ENCODE assay signal across 20 cellular contexts in the genomic region with DNA sequence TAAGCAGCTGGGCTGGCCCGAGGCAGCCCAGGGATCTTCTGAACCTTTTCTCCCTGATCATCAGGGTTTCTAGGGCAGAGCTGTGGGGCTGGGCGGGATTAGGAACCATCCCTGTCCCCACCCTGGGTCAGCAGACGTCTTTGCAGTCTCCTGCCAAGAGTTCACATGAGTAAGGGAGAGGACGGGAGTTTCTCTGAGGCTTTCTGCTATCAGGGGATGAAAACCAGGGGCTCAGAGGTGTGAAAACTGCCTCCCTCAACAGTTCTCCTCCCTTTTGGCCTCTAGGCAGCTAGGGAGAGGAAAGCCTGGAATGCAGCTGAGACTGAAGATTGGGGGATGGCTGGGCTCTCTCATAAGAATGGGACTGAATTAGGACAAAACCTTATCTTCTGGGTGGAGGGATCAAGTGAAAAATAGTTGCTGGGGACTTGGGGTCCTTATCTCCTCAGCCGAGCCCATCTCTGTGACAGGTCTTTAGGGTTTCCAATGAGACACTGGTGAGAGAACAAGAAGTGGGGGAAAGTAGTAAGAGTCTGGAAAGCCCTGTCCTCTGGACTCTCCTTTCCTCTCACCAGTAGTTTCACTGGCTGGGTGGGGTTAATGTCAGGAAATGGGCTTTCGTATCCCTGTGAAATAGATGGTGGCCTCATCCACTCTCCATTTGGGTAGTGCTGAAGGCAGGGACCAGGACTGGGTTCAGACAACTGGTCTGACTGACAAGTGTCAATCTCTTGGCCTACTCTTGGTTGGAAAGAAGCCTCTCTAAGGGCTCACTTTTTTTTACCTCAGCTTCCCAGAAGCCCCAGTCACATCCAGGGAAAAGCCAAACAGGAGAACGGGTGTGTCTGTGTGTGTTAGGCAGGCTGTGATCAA. TPM values are rescaled to one million over a fixed set of nuclear protein-coding genes. Genes with fewer than 3 reads are reported as not detected.
DNase-seq lines count a peak whose midpoint lies in the region; ATAC-seq and TF ChIP-seq lines count a peak whose summit lies in the region.
"Had no signal": no experiment of that assay in that cellular context is flagged by ENCODE, and none has a peak within 500 bp of the region (broad histone marks: within the 10 kb centered on the region; RNA-seq: fewer than 3 reads in every experiment).

No MANE protein-coding gene starts in this region.

- no peak overlapping the region for H3K56ac ChIP-seq in mesendoderm (ENCODE audit: low read length)

- BruUV-seq in HCT116 (replicated peaks; lab: Mats Ljungman, UMichigan) = no TSS peak

- no peak overlapping the region for H2BK120ac ChIP-seq in mesendoderm (ENCODE audit: low read depth, low read length)

- no peak overlapping the region for H2BK15ac ChIP-seq in mesendoderm (replicated peaks; ENCODE audit: low read depth)

- no peak for DNase-seq in HCT116 (ENCODE audit: low read depth, low spot score)
- DNase-seq in coronary artery (ENCODE audit: low spot score) = no peak
- DNase-seq in mesendoderm = peak; percentile 85
- DNase-seq in AG08396 (ENCODE audit: low spot score) = no peak
- DNase-seq in NCI-H2227 treated with DMSO at 0.1 percent for 48 hours (lab: John Stamatoyannopoulos, UW) = no peak
- no peak for DNase-seq in omental fat pad (ENCODE audit: low spot score)
- no peak for DNase-seq in RPMI8226
- DNase-seq: activated naive CD4-positive, alpha-beta T cell treated with anti-CD3 and anti-CD28 coated beads, Interleukin-2, amount 50 U/mL, for 16 hours; central memory CD4-positive, alpha-beta T cell; DMS53; hippocampal formation; left colon; natural killer cell; NCI-H1048; WERI-Rb-1 had no signal

- no peaks in the 10 kb centered on the region for H4K20me1 ChIP-seq in HCT116 (ENCODE audit: insufficient read depth)

- POLR2A ChIA-PET in HCT116 (lab: Charles Lee) = interaction anchor here (0.6 to 1.6 kb wide), 2 partner anchors 18 to 97 kb away, joined by 3 read pairs; a partner anchor contains a TSS

- no peak overlapping the region for H2BK5ac ChIP-seq in mesendoderm (ENCODE audit: low read length)

- H3K4me3 ChIP-seq in HCT116 (replicated peaks in 1 of 2; ENCODE audit: low read depth in 1 of 2, low read length in 2 of 2) = no peak overlapping the region
- H3K4me3 ChIP-seq in coronary artery = no peak overlapping the region
- H3K4me3 ChIP-seq in mesendoderm (ENCODE audit: low read length) = no peak overlapping the region
- H3K4me3 ChIP-seq in stomach smooth muscle (ENCODE audit: low read length in 2 of 2) = peak overlapping the region in 1 of 2 donors; percentile 35

- no peak overlapping the region for H3K4ac ChIP-seq in mesendoderm (ENCODE audit: low read depth, low read length)

- H2AK5ac ChIP-seq in mesendoderm (ENCODE audit: low read length) = no peak overlapping the region

- H3K9me3 ChIP-seq in HCT116 (ENCODE audit: control insufficient read depth in 1 of 2, insufficient read depth in 1 of 2, low read depth in 1 of 2, low read length in 2 of 2) (no peaks in the 10 kb centered on the region), stomach smooth muscle (ENCODE audit: control insufficient read depth in 2 of 2, low read length in 2 of 2) (no peaks in the 10 kb centered on the region)

- ATAC-seq in HCT116 (no peak), omental fat pad (ENCODE audit: low FRiP score) (no peak)
- ATAC-seq: left colon; natural killer cell; SK-N-SH treated with all-trans-retinoic acid at 6 μM for 48 hours; stimulated activated memory B cell treated with anti-CD40 and anti-IgM and Interleukin-4, amounts not matched to agents 10 μg/mL and 1 μg/mL and 100 μg/mL, for 72 hours had no signal

- H3K4me2 ChIP-seq in HCT116 (ENCODE audit: low read length) (peak overlapping the region; percentile 86; the same call in 1 of the 2 replicates), mesendoderm (ENCODE audit: low read length) (no peak overlapping the region)

- H4K5ac ChIP-seq in mesendoderm (ENCODE audit: low read length) = no peak overlapping the region

- H3K23ac ChIP-seq in mesendoderm (ENCODE audit: low read length) = no peak overlapping the region

- no peaks in the 10 kb centered on the region for H3K36me3 ChIP-seq in HCT116 (ENCODE audit: control insufficient read depth in 1 of 2, insufficient read depth in 2 of 2, low read length in 2 of 2)
- no peaks in the 10 kb centered on the region for H3K36me3 ChIP-seq in mesendoderm (ENCODE audit: control insufficient read depth, insufficient read depth, low read length)
- H3K36me3 ChIP-seq in stomach smooth muscle (ENCODE audit: control insufficient read depth in 2 of 2, insufficient read depth in 2 of 2, low read length in 2 of 2) = peaks cover 0 to 2% of the 10 kb centered on the region in 2 donors

- H3K79me2 ChIP-seq in HCT116 (ENCODE audit: insufficient read depth, low read length) = peaks cover 10% of the 10 kb centered on the region; the same call in 1 of the 2 replicates
- no peaks in the 10 kb centered on the region for H3K79me2 ChIP-seq in mesendoderm (ENCODE audit: control insufficient read depth, insufficient read depth, low read length)

- intact Hi-C loops in HCT116 (cut with micrococcal nuclease) = no loop called here

- CTCF ChIA-PET in HCT116 (lab: Charles Lee) = no interaction called here

- H3K4me1 ChIP-seq in HCT116 (ENCODE audit: control insufficient read depth in 1 of 2, insufficient read depth in 2 of 2, low read length in 2 of 2) (peaks cover 44 to 75% of the 10 kb centered on the region in 2 experiments), mesendoderm (ENCODE audit: control insufficient read depth, low read depth, low read length) (peaks cover 11% of the 10 kb centered on the region), stomach smooth muscle (ENCODE audit: control insufficient read depth, insufficient read depth, low read length) (peaks cover 37% of the 10 kb centered on the region)

- no peak for TF ChIP-seq CTCF in HCT116 (IDR thresholded peaks at IDR 0.05 in 2 of 3, conservative IDR thresholded peaks at IDR 0.05 in 1 of 3; ENCODE audit: borderline replicate concordance in 1 of 3, insufficient read depth in 1 of 3, low read depth in 2 of 3, low read length in 2 of 3)
- TF ChIP-seq CTCF in coronary artery (IDR thresholded peaks at IDR 0.05) = no peak
- TF ChIP-seq CTCF in omental fat pad (IDR thresholded peaks at IDR 0.05) = no peak

- H4K8ac ChIP-seq in mesendoderm (ENCODE audit: low read depth, low read length) = no peak overlapping the region

- peak overlapping the region; percentile 2 for H3K18ac ChIP-seq in mesendoderm (ENCODE audit: low read length)

- H3K27me3 ChIP-seq in HCT116 (ENCODE audit: insufficient read depth, low read length) = no peaks in the 10 kb centered on the region
- H3K27me3 ChIP-seq in mesendoderm (ENCODE audit: insufficient read depth, low read length, poor library complexity) = no peaks in the 10 kb centered on the region
- H3K27me3 ChIP-seq in stomach smooth muscle (ENCODE audit: control insufficient read depth in 1 of 2, insufficient read depth in 2 of 2, low read length in 2 of 2) = no peaks in the 10 kb centered on the region

- no peak for TF ChIP-seq RAD21 in HCT116 (IDR thresholded peaks at IDR 0.05; ENCODE audit: low read depth)

- H3K79me1 ChIP-seq in mesendoderm (ENCODE audit: low read length) = no peaks in the 10 kb centered on the region

- H3K9me2 ChIP-seq in HCT116 (ENCODE audit: insufficient read depth) = no peaks in the 10 kb centered on the region

- WGBS in mesendoderm (ENCODE audit: extremely low coverage, insufficient coverage, low lambda C conversion rate) = no CpG with 5 or more reads among the region's 7 CpGs

- no peak for TF ChIP-seq POLR2A in HCT116 (IDR thresholded peaks at IDR 0.05; ENCODE audit: borderline replicate concordance, extremely low read depth, insufficient read depth, insufficient read length)

- RAD21 ChIA-PET in HCT116 (lab: Charles Lee; ENCODE audit: low non-redundant PET in 1 of 2, low total read pairs in 2 of 2, uncharacterized antibody in 2 of 2, unreplicated experiment in 2 of 2) = no interaction called here

- H2AFZ ChIP-seq in HCT116 (ENCODE audit: low read depth, low read length, poor library complexity, severe bottlenecking) = no peak overlapping the region

- no peak overlapping the region for H3K27ac ChIP-seq in HCT116 (ENCODE audit: low read depth, low read length)
- peak overlapping the region; percentile 16 to 87 for H3K27ac ChIP-seq in coronary artery
- H3K27ac ChIP-seq in mesendoderm (ENCODE audit: low read depth, low read length) = no peak overlapping the region
- peak overlapping the region; percentile 31 for H3K27ac ChIP-seq in stomach smooth muscle (ENCODE audit: low read length)
- H3K27ac ChIP-seq: epithelial cell of prostate, WERI-Rb-1 had no signal

- H3K9ac ChIP-seq in HCT116 (ENCODE audit: low read length) = no peak overlapping the region
- no peak overlapping the region for H3K9ac ChIP-seq in mesendoderm (ENCODE audit: low read length)
- peak overlapping the region in 1 of 2 donors; percentile 42 for H3K9ac ChIP-seq in stomach smooth muscle (ENCODE audit: low read length in 2 of 2)

TF ChIP-seq in HCT116, 20 proteins besides CTCF, POLR2A, EP300 and RAD21 (continues in another document):
- no peak for TF ChIP-seq FOSL1 (IDR thresholded peaks at IDR 0.05; ENCODE audit: low read depth)
- no peak for TF ChIP-seq EGR1 (IDR thresholded peaks at IDR 0.05; ENCODE audit: low read depth)
- TF ChIP-seq ZNF274 (IDR thresholded peaks at IDR 0.05; ENCODE audit: low read depth, low read length) = no peak
- no peak for TF ChIP-seq CBX3 (IDR thresholded peaks at IDR 0.05; ENCODE audit: low read depth)
- no peak for TF ChIP-seq TCF7L2 (IDR thresholded peaks at IDR 0.05; ENCODE audit: borderline replicate concordance, extremely low read depth, insufficient read depth, insufficient read length)
- no peak for TF ChIP-seq SRF (IDR thresholded peaks at IDR 0.05; ENCODE audit: low read depth)
- TF ChIP-seq SIN3A (IDR thresholded peaks at IDR 0.05; ENCODE audit: low read depth) = no peak
- no peak for TF ChIP-seq ZFX (IDR thresholded peaks at IDR 0.05)
- no peak for TF ChIP-seq ELF1 (IDR thresholded peaks at IDR 0.05; ENCODE audit: borderline replicate concordance, low read depth)

RNA-seq across cellular contexts. Expression of a gene that starts 7.7 kb away (rescaled TPM):
- total RNA-seq in HCT116 (2021; ENCODE audit: unreplicated experiment) = 34.7 TPM
- polyA plus RNA-seq in HCT116 (2012) = 32.1 and 34.1 TPM in 2 replicates
- 6.6 TPM for polyA plus RNA-seq in mesendoderm (2013, experiment 1 of 2)
- 6.0 TPM for polyA plus RNA-seq in mesendoderm (2013, experiment 2 of 2)
- 10 to 100 TPM in 3 of 4 donors, 1 to 10 TPM in 1; 9.5 to 36.3 (median 21.8) TPM for total RNA-seq in omental fat pad

RNA-seq across cellular contexts. Expression of a gene that starts 12.5 kb away (rescaled TPM):
- total RNA-seq in HCT116 (2021; ENCODE audit: unreplicated experiment) (not detected), omental fat pad (1 to 10 TPM in 3 of 4 donors, not detected in 1; 1.0 to 3.5 (median 2.9) TPM)
- polyA plus RNA-seq in HCT116 (2012) = 0.05 and 0.17 TPM in 2 replicates
- not detected for polyA plus RNA-seq in mesendoderm (2013, experiment 1 of 2)
- not detected for polyA plus RNA-seq in mesendoderm (2013, experiment 2 of 2)
- total RNA-seq: H7 had no signal

RNA-seq across cellular contexts. Expression of a gene that starts 42.2 kb away (rescaled TPM):
- total RNA-seq in HCT116 (2021; ENCODE audit: unreplicated experiment) (49.7 TPM), omental fat pad (100 to 1,000 TPM in 2 of 4 donors, 10 to 100 TPM in 2; 76.9 to 292 (median 118) TPM)
- 58.3 and 64.0 TPM in 2 replicates for polyA plus RNA-seq in HCT116 (2012)
- polyA plus RNA-seq in mesendoderm (2013, experiment 1 of 2) = 39.8 TPM
- polyA plus RNA-seq in mesendoderm (2013, experiment 2 of 2) = 35.6 TPM

RNA-seq across cellular contexts. Expression of a gene that starts 51.9 kb away (rescaled TPM):
- total RNA-seq in HCT116 (2021; ENCODE audit: unreplicated experiment) (191 TPM), omental fat pad (100 to 1,000 TPM in 1 of 4 donors, 10 to 100 TPM in 3; 55.5 to 114 (median 81.8) TPM)
- 169 and 175 TPM in 2 replicates for polyA plus RNA-seq in HCT116 (2012)
- polyA plus RNA-seq in mesendoderm (2013, experiment 1 of 2) = 105 TPM
- 99.7 TPM for polyA plus RNA-seq in mesendoderm (2013, experiment 2 of 2)

Comparison
In these comparisons a context has a peak if more than half of its experiments do, and no peak if none do; other contexts are left out.
1. H3K27ac ChIP-seq: peak in coronary artery (2 of 2) and stomach smooth muscle (single experiment); none in HCT116 (single experiment) and mesendoderm (single experiment).